24 cellular contexts compared by ENCODE assay signal in the genomic region with DNA sequence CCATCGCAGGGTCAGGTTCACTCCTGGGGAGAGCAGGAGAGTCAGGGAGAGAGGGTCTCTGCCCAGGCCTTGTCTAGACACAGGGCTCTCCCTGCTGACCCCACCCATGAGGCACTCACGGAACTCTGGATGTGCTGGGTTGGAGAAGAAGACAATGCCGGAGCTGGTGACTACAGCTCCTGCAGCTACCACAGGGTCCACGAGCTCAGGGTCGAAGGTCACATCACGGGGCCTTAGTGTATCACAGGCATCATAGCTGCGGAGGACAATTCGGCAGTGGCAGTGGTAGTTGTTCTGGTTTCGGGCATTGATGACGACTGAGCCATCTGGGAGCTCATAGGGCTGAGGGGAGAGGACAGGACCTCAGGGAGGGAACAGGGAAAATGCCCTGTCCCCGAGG. TPM values are rescaled to one million over a fixed set of nuclear protein-coding genes. Genes with fewer than 3 reads are reported as not detected.
DNase-seq lines count a peak whose midpoint lies in the region; TF ChIP-seq lines count a peak whose summit lies in the region.
"Had no signal": no experiment of that assay in that cellular context is flagged by ENCODE, and none has a peak within 500 bp of the region (broad histone marks: within the 10 kb centered on the region; RNA-seq: fewer than 3 reads in every experiment).

No MANE protein-coding gene starts in this region.

- no peak overlapping the region for H3K9ac ChIP-seq in neural progenitor cell
- H3K9ac ChIP-seq in SK-N-SH: no peak overlapping the region

- no peak for TF ChIP-seq EP300 in SK-N-SH (IDR thresholded peaks at IDR 0.05; ENCODE audit: borderline replicate concordance in 1 of 2, low read depth in 1 of 2, low read length in 1 of 2)

- H3K27ac ChIP-seq in neural progenitor cell (no peak overlapping the region), SK-N-SH (ENCODE audit: low read depth in 2 of 2, low read length in 1 of 2) (no peak overlapping the region)
- H3K27ac ChIP-seq: heart right ventricle, testis, uterus, VCaP had no signal

- no peak for DNase-seq in neural progenitor cell (ENCODE audit: low spot score)
- no peak for DNase-seq in glutamatergic neuron
- no peak for DNase-seq in SK-N-SH
- DNase-seq: activated CD4-positive, alpha-beta T cell treated with anti-CD3 and anti-CD28 coated beads, Interleukin-2, amount 10 ng/mL, durations not matched to agents 7 days and 5 days; activated naive CD4-positive, alpha-beta T cell treated with Interleukin-2 at 50 U/mL for 16 hours; activated T-cell treated with anti-CD3 and anti-CD28 coated beads, Interleukin-2, amount 50 U/mL, for 24 hours; amygdala; C1 segment of cervical spinal cord; foreskin fibroblast; heart right ventricle; NCI-H1105; NCI-H187 treated with DMSO at 0.1 percent for 48 hours; NCI-H526; NK-92 treated with Interleukin-12 subunit alpha and Interleukin-12 subunit beta, amount 100 ng/mL, for 24 hours; SHP77; stimulated activated naive CD4-positive, alpha-beta T cell; testis; uterus had no signal

- peaks cover 6% of the 10 kb centered on the region for H3K79me2 ChIP-seq in neural progenitor cell (ENCODE audit: low read depth)
- peaks cover 10% of the 10 kb centered on the region for H3K79me2 ChIP-seq in SK-N-SH (ENCODE audit: insufficient read depth)

- TF ChIP-seq RAD21 in SK-N-SH (IDR thresholded peaks at IDR 0.05; ENCODE audit: low read length): no peak

- POLR2A ChIA-PET in SK-N-SH (lab: Yijun Ruan, JAX): no interaction called here

- H3K36me3 Mint-ChIP-seq in IgD-negative memory B cell: peaks cover 5% of the 10 kb centered on the region
- H3K36me3 Mint-ChIP-seq in brain: peaks cover 40% of the 10 kb centered on the region
- peaks cover 8% of the 10 kb centered on the region for H3K36me3 Mint-ChIP-seq in neural progenitor cell
- H3K36me3 Mint-ChIP-seq in glutamatergic neuron (ENCODE audit: unreplicated experiment): no peaks in the 10 kb centered on the region

- peaks cover 13 to 17% (median 14%) of the 10 kb centered on the region in 3 donors for H3K4me1 Mint-ChIP-seq in IgD-negative memory B cell
- peaks cover 34% of the 10 kb centered on the region for H3K4me1 Mint-ChIP-seq in brain
- peaks cover 21% of the 10 kb centered on the region for H3K4me1 Mint-ChIP-seq in neural progenitor cell
- peaks cover 2% of the 10 kb centered on the region for H3K4me1 Mint-ChIP-seq in glutamatergic neuron (ENCODE audit: low read depth, unreplicated experiment)

- TF ChIP-seq CTCF in brain (conservative IDR thresholded peaks at IDR 0.05): no peak
- TF ChIP-seq CTCF in neural progenitor cell (IDR thresholded peaks at IDR 0.05): no peak
- no peak for TF ChIP-seq CTCF in glutamatergic neuron (IDR thresholded peaks at IDR 0.05; ENCODE audit: partially characterized antibody, unreplicated experiment)
- TF ChIP-seq CTCF in SK-N-SH (IDR thresholded peaks at IDR 0.05): no peak

- H2AFZ ChIP-seq in neural progenitor cell (replicated peaks): no peak overlapping the region
- no peak overlapping the region for H2AFZ ChIP-seq in SK-N-SH (ENCODE audit: low read depth)

- no peaks in the 10 kb centered on the region for H3K36me3 ChIP-seq in neural progenitor cell
- peaks cover 4 to 11% of the 10 kb centered on the region in 2 experiments for H3K36me3 ChIP-seq in SK-N-SH (replicated peaks in 1 of 2; ENCODE audit: control insufficient read depth in 1 of 2, insufficient read depth in 2 of 2, low read length in 1 of 2)
- H3K36me3 ChIP-seq: uterus had no signal

- WGBS in SK-N-SH (ENCODE audit: low lambda C conversion rate): 79% methylated on average over 7 of the region's 11 CpGs

- H3K9me3 ChIP-seq in neural progenitor cell (ENCODE audit: low read depth) (no peaks in the 10 kb centered on the region), SK-N-SH (no peaks in the 10 kb centered on the region)
- H3K9me3 ChIP-seq: heart right ventricle, testis, uterus had no signal

- H3K27ac Mint-ChIP-seq in IgD-negative memory B cell (peak overlapping the region in 2 of 3 donors; percentile 40 to 68), brain (peak overlapping the region in 1 of 5 experiments; percentile 38), neural progenitor cell (no peak overlapping the region), glutamatergic neuron (ENCODE audit: unreplicated experiment) (no peak overlapping the region)
- H3K27ac Mint-ChIP-seq: activated CD4-positive, alpha-beta T cell treated with anti-CD3 and anti-CD28 coated beads, Interleukin-2, amount 10 ng/mL, durations not matched to agents 7 days and 5 days; activated T-cell treated with anti-CD3 and anti-CD28 coated beads, Interleukin-2, amount 50 U/mL, for 24 hours had no signal

- peak overlapping the region in 2 of 4 donors; percentile 49 to 71 for H3K4me3 Mint-ChIP-seq in IgD-negative memory B cell
- peak overlapping the region in 4 of 5 experiments; percentile 50 to 98 (median 66) for H3K4me3 Mint-ChIP-seq in brain
- peak overlapping the region; percentile 30 for H3K4me3 Mint-ChIP-seq in neural progenitor cell
- H3K4me3 Mint-ChIP-seq in glutamatergic neuron (ENCODE audit: unreplicated experiment): no peak overlapping the region
- H3K4me3 Mint-ChIP-seq: activated CD4-positive, alpha-beta T cell treated with anti-CD3 and anti-CD28 coated beads, Interleukin-2, amount 10 ng/mL, durations not matched to agents 7 days and 5 days; activated T-cell treated with anti-CD3 and anti-CD28 coated beads, Interleukin-2, amount 50 U/mL, for 24 hours had no signal

- CTCF ChIA-PET in SK-N-SH (lab: Yijun Ruan, JAX): no interaction called here

- H3K27me3 Mint-ChIP-seq in IgD-negative memory B cell (no peaks in the 10 kb centered on the region), brain (peaks cover 6% of the 10 kb centered on the region), neural progenitor cell (ENCODE audit: insufficient read depth, low read depth) (peaks cover 3% of the 10 kb centered on the region), glutamatergic neuron (ENCODE audit: unreplicated experiment) (peaks cover 11% of the 10 kb centered on the region)
- H3K27me3 Mint-ChIP-seq: activated CD4-positive, alpha-beta T cell treated with anti-CD3 and anti-CD28 coated beads, Interleukin-2, amount 10 ng/mL, durations not matched to agents 7 days and 5 days; activated T-cell treated with anti-CD3 and anti-CD28 coated beads, Interleukin-2, amount 50 U/mL, for 24 hours had no signal

- H3K9me3 Mint-ChIP-seq in IgD-negative memory B cell (no peaks in the 10 kb centered on the region), brain (peaks cover 0 to 3% (median 0%) of the 10 kb centered on the region in 5 experiments), neural progenitor cell (peaks cover 4% of the 10 kb centered on the region), glutamatergic neuron (ENCODE audit: unreplicated experiment) (peaks cover 2% of the 10 kb centered on the region)
- H3K9me3 Mint-ChIP-seq: activated CD4-positive, alpha-beta T cell treated with anti-CD3 and anti-CD28 coated beads, Interleukin-2, amount 10 ng/mL, durations not matched to agents 7 days and 5 days; activated T-cell treated with anti-CD3 and anti-CD28 coated beads, Interleukin-2, amount 50 U/mL, for 24 hours had no signal

- H3F3A ChIP-seq in neural progenitor cell (ENCODE audit: low read depth) (peaks cover 20% of the 10 kb centered on the region), SK-N-SH (replicated peaks; ENCODE audit: insufficient read depth) (peaks cover 15% of the 10 kb centered on the region)

- H3K4me2 ChIP-seq in neural progenitor cell (no peak overlapping the region), SK-N-SH (no peak overlapping the region)

- no peaks in the 10 kb centered on the region for H3K9me2 ChIP-seq in SK-N-SH

- H3K27me3 ChIP-seq in neural progenitor cell: no peaks in the 10 kb centered on the region
- no peaks in the 10 kb centered on the region for H3K27me3 ChIP-seq in SK-N-SH (ENCODE audit: insufficient read depth)
- H3K27me3 ChIP-seq: heart right ventricle, testis, uterus had no signal

- no peaks in the 10 kb centered on the region for H4K20me1 ChIP-seq in neural progenitor cell (ENCODE audit: low read depth)
- H4K20me1 ChIP-seq in SK-N-SH (ENCODE audit: insufficient read depth): no peaks in the 10 kb centered on the region

- H3K4me1 ChIP-seq in neural progenitor cell (no peaks in the 10 kb centered on the region), SK-N-SH (ENCODE audit: control insufficient read depth in 1 of 2, insufficient read depth in 2 of 2, low read depth in 1 of 2, low read length in 1 of 2) (peaks cover 0 to 14% of the 10 kb centered on the region in 2 experiments; a peak in 1 of 4 replicates)

- H3K4me3 ChIP-seq in neural progenitor cell (no peak overlapping the region), SK-N-SH (ENCODE audit: low read depth in 2 of 2, low read length in 1 of 2) (no peak overlapping the region)
- H3K4me3 ChIP-seq: heart right ventricle, testis, uterus had no signal

RNA-seq across cellular contexts. Expression of a gene that starts 2.7 kb away (rescaled TPM):
- polyA plus RNA-seq in IgD-negative memory B cell: 25.0 TPM
- 59.5 TPM for polyA plus RNA-seq in brain (ENCODE audit: insufficient read depth, low read depth, low replicate concordance)
- 17.4 and 30.3 TPM in 2 replicates for total RNA-seq in neural progenitor cell (ENCODE audit: low replicate concordance)
- total RNA-seq in glutamatergic neuron (ENCODE audit: unreplicated experiment): 40.2 TPM
- polyA plus RNA-seq in SK-N-SH (2012; rRNA removed): 42.2 and 43.0 TPM in 2 replicates
- polyA plus RNA-seq in SK-N-SH (2012; cell fraction: cytosol; rRNA removed): 26.4 and 32.7 TPM in 2 replicates
- polyA plus RNA-seq in SK-N-SH (2012; cell fraction: nucleus; rRNA removed): 31.9 and 35.3 TPM in 2 replicates

RNA-seq across cellular contexts. Expression of a gene that starts 18.9 kb away (rescaled TPM):
- polyA plus RNA-seq in IgD-negative memory B cell (not detected), brain (ENCODE audit: insufficient read depth, low read depth, low replicate concordance) (15.7 TPM), SK-N-SH (2012; rRNA removed) (0.26 and 0.49 TPM in 2 replicates)
- total RNA-seq in neural progenitor cell (ENCODE audit: low replicate concordance) (0.32 and 0.93 TPM in 2 replicates), glutamatergic neuron (ENCODE audit: unreplicated experiment) (not detected)
- 0.18 and 0.26 TPM in 2 replicates for polyA plus RNA-seq in SK-N-SH (2012; cell fraction: cytosol; rRNA removed)
- 0.40 and 0.66 TPM in 2 replicates for polyA plus RNA-seq in SK-N-SH (2012; cell fraction: nucleus; rRNA removed)
- total RNA-seq: Daoy, lung microvascular endothelial cell, MCF 10A had no signal

RNA-seq across cellular contexts. Expression of a gene that starts 32.4 kb away (rescaled TPM):
- 5.7 TPM for polyA plus RNA-seq in IgD-negative memory B cell
- 248 TPM for polyA plus RNA-seq in brain (ENCODE audit: insufficient read depth, low read depth, low replicate concordance)
- total RNA-seq in neural progenitor cell (ENCODE audit: low replicate concordance): 35.3 and 65.1 TPM in 2 replicates
- total RNA-seq in glutamatergic neuron (ENCODE audit: unreplicated experiment): 93.9 TPM
- 52.4 and 96.3 TPM in 2 replicates for polyA plus RNA-seq in SK-N-SH (2012; rRNA removed)
- polyA plus RNA-seq in SK-N-SH (2012; cell fraction: cytosol; rRNA removed): 52.5 and 64.0 TPM in 2 replicates
- polyA plus RNA-seq in SK-N-SH (2012; cell fraction: nucleus; rRNA removed): 58.0 and 64.5 TPM in 2 replicates

RNA-seq across cellular contexts. Expression of a gene that starts 37.6 kb away (rescaled TPM):
- 49.3 TPM for polyA plus RNA-seq in IgD-negative memory B cell
- 168 TPM for polyA plus RNA-seq in brain (ENCODE audit: insufficient read depth, low read depth, low replicate concordance)
- total RNA-seq in neural progenitor cell (ENCODE audit: low replicate concordance): 93.3 and 189 TPM in 2 replicates
- total RNA-seq in glutamatergic neuron (ENCODE audit: unreplicated experiment): 113 TPM
- 50.1 and 72.0 TPM in 2 replicates for polyA plus RNA-seq in SK-N-SH (2012; rRNA removed)
- 25.3 and 39.7 TPM in 2 replicates for polyA plus RNA-seq in SK-N-SH (2012; cell fraction: cytosol; rRNA removed)
- 209 and 212 TPM in 2 replicates for polyA plus RNA-seq in SK-N-SH (2012; cell fraction: nucleus; rRNA removed)

RNA-seq across cellular contexts. Expression of a gene that starts 42.0 kb away (rescaled TPM):
- not detected for polyA plus RNA-seq in IgD-negative memory B cell
- 36.9 TPM for polyA plus RNA-seq in brain (ENCODE audit: insufficient read depth, low read depth, low replicate concordance)
- 8.4 and 25.6 TPM in 2 replicates for total RNA-seq in neural progenitor cell (ENCODE audit: low replicate concordance)
- 16.2 TPM for total RNA-seq in glutamatergic neuron (ENCODE audit: unreplicated experiment)
- polyA plus RNA-seq in SK-N-SH (2012; rRNA removed): 8.3 and 8.4 TPM in 2 replicates
- 4.5 and 8.4 TPM in 2 replicates for polyA plus RNA-seq in SK-N-SH (2012; cell fraction: cytosol; rRNA removed)
- polyA plus RNA-seq in SK-N-SH (2012; cell fraction: nucleus; rRNA removed): 4.9 and 7.0 TPM in 2 replicates

Comparison
In these comparisons a context has a peak if more than half of its experiments do, and no peak if none do; other contexts are left out.
1. H3K27ac Mint-ChIP-seq: peak in IgD-negative memory B cell (2 of 3); none in neural progenitor cell (single experiment) and glutamatergic neuron (single experiment).
2. RNA of a gene that starts 18.9 kb away (polyA plus RNA-seq): 15.7 TPM in brain (single experiment); 0.18 to 0.66 TPM in SK-N-SH and not detected in IgD-negative memory B cell (single experiment); every median in the first group is over 10 times any median in the second.